Comparison of ENCODE assay signal across 18 cellular contexts in genomic region chr7:149294641-149295480, GRCh38.
"Had no signal": no experiment of that assay in that cellular context is flagged by ENCODE, and none has a peak within 500 bp of the region (broad histone marks: within the 10 kb centered on the region; RNA-seq: fewer than 3 reads in every experiment).

No MANE protein-coding gene starts in this region.

- H3K4me3 ChIP-seq: MG63 had no signal

- H3K4me2 ChIP-seq: SK-N-SH had no signal

- H3K27me3 ChIP-seq: MG63 had no signal

- FAIRE-seq: RCC 7860 had no signal

- DNase-seq: Karpas-422, KG1, MG63, NCI-H1092, NCI-H1105 treated with DMSO at 0.1 percent for 48 hours, NCI-H1417 treated with DMSO at 0.1 percent for 48 hours, NCI-H1694, NCI-H187 treated with DMSO at 0.1 percent for 48 hours, NCI-H2029 treated with DMSO at 0.1 percent for 48 hours, NCI-H2227 treated with DMSO at 0.1 percent for 48 hours, NCI-H524, NCI-H526 treated with DMSO at 0.1 percent for 48 hours, NCI-H748 treated with DMSO at 0.1 percent for 48 hours, RPMI8226, SHP77, SW 1271 had no signal

- H3K9ac ChIP-seq: SK-N-SH had no signal

- H3K9me3 ChIP-seq: MG63, SK-N-SH had no signal

- H3K36me3 ChIP-seq: MG63 had no signal
